In genomic region chr3:177357352-177358084, GRCh38 we compare ENCODE assay signal across 8 cellular contexts.
DNase-seq lines count a peak whose midpoint lies in the region; ATAC-seq and TF ChIP-seq lines count a peak whose summit lies in the region.

No MANE protein-coding gene starts in this region.

- H3K27me3 ChIP-seq in transverse colon, result no peaks in the 10 kb centered on the region

- peak overlapping the region; percentile 83 for H3K27ac Mint-ChIP-seq in memory B cell

- peaks cover 41% of the 10 kb centered on the region for H3K4me1 Mint-ChIP-seq in memory B cell

- in situ Hi-C loops in transverse colon (cut with MboI; ENCODE audit: low pct_ligation_motif_present in 1 of 4, low pct_unique_long_range_greater_than_20kb in 1 of 4, low sequenced_read_pairs in 3 of 4), result loop anchor here in 2 of 4 donors (10.0 to 25.0 kb wide), 4 partner anchors 163 to 303 kb away; partner anchors contain the start of gene TBL1XR1 (in 2 of the 2)

- no peak for TF ChIP-seq CTCF in coronary artery (IDR thresholded peaks at IDR 0.05)
- TF ChIP-seq CTCF in transverse colon (IDR thresholded peaks at IDR 0.05), result peak in 3 of 5 experiments; percentile 21 to 39 (median 26)

- ATAC-seq in memory B cell (ENCODE audit: low read depth) (no peak), GM18873 (IDR thresholded peaks at IDR 0.05; ENCODE audit: low FRiP score, unreplicated experiment) (no peak), HG02885 (IDR thresholded peaks at IDR 0.05; ENCODE audit: poor library complexity, unreplicated experiment) (no peak)

- H3K36me3 Mint-ChIP-seq in memory B cell, result no peaks in the 10 kb centered on the region

- intact Hi-C loops in transverse colon (cut with DNase I; ENCODE audit: low total_unique reads), result loop anchor here (5.0 kb wide), 1 partner anchor 305 kb away; no protein-coding TSS in a partner anchor

- DNase-seq in Daoy (ENCODE audit: low read depth) (peak; percentile 94), HUDEP-2 (lab: John Stamatoyannopoulos, UW; ENCODE audit: unreplicated experiment in 76 of 76) (peak in 71 of 76 experiments; percentile 2 to 85 (median 49)), SK-N-MC (ENCODE audit: low read depth, low spot score) (no peak), coronary artery (ENCODE audit: low spot score) (no peak), memory B cell (ENCODE audit: low spot score in 2 of 2) (no peak), transverse colon (peak; percentile 64)

- peak; percentile 40 for TF ChIP-seq POLR2A in transverse colon (IDR thresholded peaks at IDR 0.05)

- H3K9ac ChIP-seq in SK-N-MC (ENCODE audit: insufficient read length), result no peak overlapping the region

- H3K4me3 ChIP-seq in SK-N-MC (peak overlapping the region; percentile 0), coronary artery (peak overlapping the region; percentile 63), transverse colon (peak overlapping the region in 1 of 4 donors; percentile 22)

- no peaks in the 10 kb centered on the region for H3K27me3 Mint-ChIP-seq in memory B cell

- no peaks in the 10 kb centered on the region for H3K9me3 Mint-ChIP-seq in memory B cell

- H3K27ac ChIP-seq in SK-N-MC, result peak overlapping the region; percentile 76
- peak overlapping the region; percentile 84 to 91 for H3K27ac ChIP-seq in coronary artery
- peak overlapping the region; percentile 91 to 97 (median 94) for H3K27ac ChIP-seq in transverse colon

- H3K9me3 ChIP-seq in SK-N-MC (ENCODE audit: low read depth, low read length) (no peaks in the 10 kb centered on the region), transverse colon (no peaks in the 10 kb centered on the region)

- peaks cover 36 to 69% (median 58%) of the 10 kb centered on the region in 4 donors for H3K4me1 ChIP-seq in transverse colon

- WGBS in transverse colon (ENCODE audit: low coverage in 1 of 2), 2 donors, result 15 to 20% methylated on average over 3 to 5 of the region's 5 CpGs

- peak; percentile 29 for TF ChIP-seq EP300 in transverse colon (IDR thresholded peaks at IDR 0.05; ENCODE audit: low read depth)

- H3K36me3 ChIP-seq in SK-N-MC (ENCODE audit: insufficient read depth, low read length) (no peaks in the 10 kb centered on the region), transverse colon (no peaks in the 10 kb centered on the region)

- H3K4me3 Mint-ChIP-seq in memory B cell, result peak overlapping the region; percentile 89

Comparison
In these comparisons a context has a peak if more than half of its experiments do, and no peak if none do; other contexts are left out.
1. DNase-seq: peak in Daoy (single experiment), HUDEP-2 (71 of 76) and transverse colon (single experiment); none in SK-N-MC (single experiment), coronary artery (single experiment) and memory B cell (0 of 2).
2. Peak in every context shown above with its lines, with median percentiles within 50 percentile points of each other: H3K27ac ChIP-seq.